11 cellular contexts compared by ENCODE assay signal in the genomic region with DNA sequence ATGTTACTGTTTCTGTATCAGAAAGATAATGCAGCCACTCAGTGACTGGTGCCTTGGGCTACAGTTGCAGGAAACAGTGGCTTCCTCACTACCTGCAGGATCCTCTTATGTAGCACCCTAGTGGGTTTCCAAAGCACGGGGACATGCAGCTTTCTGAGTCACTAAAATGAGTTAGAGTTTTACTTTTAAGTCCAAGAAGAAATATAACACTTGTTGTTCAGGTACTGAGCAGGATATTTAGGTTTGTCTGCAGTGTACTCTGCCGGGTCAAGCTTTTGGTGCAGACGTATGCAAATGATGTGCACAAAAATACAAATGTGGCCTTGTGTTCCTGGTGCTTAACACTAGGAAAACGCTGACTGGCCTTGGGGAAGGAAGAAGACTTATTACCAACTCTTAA. TPM values are rescaled to one million over a fixed set of nuclear protein-coding genes. Genes with fewer than 3 reads are reported as not detected.
DNase-seq lines count a peak whose midpoint lies in the region; ATAC-seq, FAIRE-seq and TF ChIP-seq lines count a peak whose summit lies in the region.
"Had no signal": no experiment of that assay in that cellular context is flagged by ENCODE, and none has a peak within 500 bp of the region (broad histone marks: within the 10 kb centered on the region; RNA-seq: fewer than 3 reads in every experiment).

No MANE protein-coding gene starts in this region.

- no peaks in the 10 kb centered on the region for H3K9me3 Mint-ChIP-seq in T-helper 2 cell treated with Interferon-gamma antibody and Interleukin-4, amounts not matched to agents 5 μg/mL and 100 μg/mL, for 36 hours
- H3K9me3 Mint-ChIP-seq: endodermal cell had no signal

- intact Hi-C loops in left ventricle myocardium inferior (cut with micrococcal nuclease) = no loop called here
- intact Hi-C loops in Right ventricle myocardium inferior (cut with DNase I) = no loop called here
- intact Hi-C loops in kidney (cut with DNase I) = no loop called here

- peaks cover 4% of the 10 kb centered on the region for H3K36me3 Mint-ChIP-seq in T-helper 2 cell treated with Interferon-gamma antibody and Interleukin-4, amounts not matched to agents 5 μg/mL and 100 μg/mL, for 36 hours (ENCODE audit: low read depth)

- peaks cover 28% of the 10 kb centered on the region for H3K4me1 Mint-ChIP-seq in T-helper 2 cell treated with Interferon-gamma antibody and Interleukin-4, amounts not matched to agents 5 μg/mL and 100 μg/mL, for 36 hours (ENCODE audit: low read depth)
- H3K4me1 Mint-ChIP-seq: endodermal cell had no signal

- H3K27me3 Mint-ChIP-seq in T-helper 2 cell treated with Interferon-gamma antibody and Interleukin-4, amounts not matched to agents 5 μg/mL and 100 μg/mL, for 36 hours (ENCODE audit: low read depth) = no peaks in the 10 kb centered on the region

- TF ChIP-seq CTCF in left ventricle myocardium inferior (IDR thresholded peaks at IDR 0.05; ENCODE audit: borderline replicate concordance) = no peak
- TF ChIP-seq CTCF in kidney (IDR thresholded peaks at IDR 0.05; ENCODE audit: borderline replicate concordance, extremely low read depth, insufficient read depth) = no peak
- TF ChIP-seq CTCF in GM20000 (IDR thresholded peaks at IDR 0.05; ENCODE audit: extremely low read depth, missing control alignments) = no peak

- DNase-seq in left ventricle myocardium inferior (no peak), Right ventricle myocardium inferior (ENCODE audit: missing footprints) (no peak), kidney (peak; percentile 3), GM20000 (ENCODE audit: low spot score) (no peak), DMS153 (lab: John Stamatoyannopoulos, UW) (no peak)
- no peak for DNase-seq in T-helper 2 cell treated with Interferon-gamma antibody and Interleukin-4, amounts not matched to agents 5 μg/mL and 100 μg/mL, for 36 hours (ENCODE audit: low spot score)
- DNase-seq: endodermal cell, NCI-H774 had no signal

- H3K27me3 ChIP-seq in left ventricle myocardium inferior (ENCODE audit: low read depth) = no peaks in the 10 kb centered on the region

- H3K4me3 ChIP-seq in left ventricle myocardium inferior = peak overlapping the region; percentile 1
- H3K4me3 ChIP-seq in kidney (ENCODE audit: low read length in 2 of 2) = peak overlapping the region in 1 of 2 donors; percentile 10

- FAIRE-seq in kidney (lab: Jason Lieb, UNC) = no peak

- no peaks in the 10 kb centered on the region for H3K36me3 ChIP-seq in left ventricle myocardium inferior
- H3K36me3 ChIP-seq in kidney (ENCODE audit: control insufficient read depth in 1 of 2, insufficient read depth in 2 of 2, low read length in 2 of 2) = peaks cover 0 to 1% of the 10 kb centered on the region in 2 donors

- H3K9ac ChIP-seq in kidney (ENCODE audit: low read length in 2 of 2) = no peak overlapping the region

- H3K4me1 ChIP-seq in left ventricle myocardium inferior (peaks cover 100% of the 10 kb centered on the region), kidney (ENCODE audit: control insufficient read depth in 1 of 2, insufficient read depth in 1 of 2, low read depth in 1 of 2, low read length in 2 of 2) (peaks cover 60 to 61% of the 10 kb centered on the region in 2 donors)

- H3K27ac ChIP-seq in left ventricle myocardium inferior (replicated peaks) (peak overlapping the region; percentile 98), kidney (ENCODE audit: low read depth in 2 of 2, low read length in 2 of 2) (no peak overlapping the region)

- ATAC-seq in Right ventricle myocardium inferior = no peak
- ATAC-seq in HG03280 (IDR thresholded peaks at IDR 0.05; ENCODE audit: unreplicated experiment) = no peak
- ATAC-seq in GM18873 (IDR thresholded peaks at IDR 0.05; ENCODE audit: low FRiP score, unreplicated experiment) = no peak

- H3K4me3 Mint-ChIP-seq in T-helper 2 cell treated with Interferon-gamma antibody and Interleukin-4, amounts not matched to agents 5 μg/mL and 100 μg/mL, for 36 hours = peak overlapping the region; percentile 72
- H3K4me3 Mint-ChIP-seq: endodermal cell had no signal

- no peaks in the 10 kb centered on the region for H3K9me3 ChIP-seq in left ventricle myocardium inferior (replicated peaks)
- no peaks in the 10 kb centered on the region for H3K9me3 ChIP-seq in kidney (ENCODE audit: control insufficient read depth in 1 of 2, low read length in 2 of 2)

- peak overlapping the region; percentile 81 for H3K27ac Mint-ChIP-seq in T-helper 2 cell treated with Interferon-gamma antibody and Interleukin-4, amounts not matched to agents 5 μg/mL and 100 μg/mL, for 36 hours
- H3K27ac Mint-ChIP-seq: endodermal cell had no signal

RNA-seq across cellular contexts. Expression of gene ACSS1, which starts 22.0 kb away (rescaled TPM):
- total RNA-seq in left ventricle myocardium inferior (159 TPM), Right ventricle myocardium inferior (135 TPM), kidney (30.6 TPM)
- 72.3 TPM for polyA plus RNA-seq in kidney (ENCODE audit: insufficient read depth, low read depth, low replicate concordance)

RNA-seq across cellular contexts. Expression of gene APMAP, which starts 43.4 kb away (rescaled TPM):
- total RNA-seq in left ventricle myocardium inferior = 23.8 TPM
- 26.8 TPM for total RNA-seq in Right ventricle myocardium inferior
- 90.9 TPM for total RNA-seq in kidney
- polyA plus RNA-seq in kidney (ENCODE audit: insufficient read depth, low read depth, low replicate concordance) = 79.7 TPM

RNA-seq across cellular contexts. Expression of gene VSX1, which starts 46.0 kb away (rescaled TPM):
- total RNA-seq in left ventricle myocardium inferior (0.33 TPM), Right ventricle myocardium inferior (0.14 TPM), kidney (0.41 TPM)
- polyA plus RNA-seq in kidney (ENCODE audit: insufficient read depth, low read depth, low replicate concordance) = not detected
- total RNA-seq: endodermal cell, HT1080 had no signal
